Comparison of ENCODE assay signal across 8 cellular contexts in genomic region chr12:69879007-69879960, GRCh38. TPM values are rescaled to one million over a fixed set of nuclear protein-coding genes. Genes with fewer than 3 reads are reported as not detected.
DNase-seq lines count a peak whose midpoint lies in the region; ATAC-seq and TF ChIP-seq lines count a peak whose summit lies in the region.

No MANE protein-coding gene starts in this region.

- peak; percentile 90 for ATAC-seq in HG02884 (IDR thresholded peaks at IDR 0.05; ENCODE audit: unreplicated experiment)

- TF ChIP-seq CTCF in astrocyte of the spinal cord (IDR thresholded peaks at IDR 0.05; ENCODE audit: low read depth, low read length), result peak; percentile 87

- H3K27ac Mint-ChIP-seq in immature natural killer cell, result no peak overlapping the region

- no peaks in the 10 kb centered on the region for H3K36me3 Mint-ChIP-seq in immature natural killer cell

- peak; percentile 57 for DNase-seq in activated gamma-delta T cell treated with Interleukin-2 at 50 U/mL for 16 hours
- DNase-seq in activated gamma-delta T cell (lab: John Stamatoyannopoulos, UW), result no peak
- peak; percentile 86 for DNase-seq in NCI-H1694 treated with DMSO at 0.1 percent for 48 hours (lab: John Stamatoyannopoulos, UW)
- DNase-seq in T-helper 9 cell, result peak; percentile 44
- peak; percentile 79 for DNase-seq in astrocyte of the spinal cord (ENCODE audit: low read depth, low spot score)
- DNase-seq in immature natural killer cell, result peak; percentile 38 to 58 (median 55)
- DNase-seq in stimulated activated CD4-positive, alpha-beta T cell treated with anti-CD3 and anti-CD28 coated beads, Interleukin-12 subunit alpha, Interleukin-12 subunit beta, amount 100 ng/mL, for 24 hours (ENCODE audit: low read depth in 2 of 2), result peak; percentile 31 to 57

- H3K4me3 ChIP-seq in astrocyte of the spinal cord (ENCODE audit: low read depth, low read length), result peak overlapping the region; percentile 19

- peaks cover 0 to 10% (median 3%) of the 10 kb centered on the region in 3 donors for H3K27me3 Mint-ChIP-seq in immature natural killer cell (ENCODE audit: low read depth in 3 of 3)

- in situ Hi-C loops in astrocyte of the spinal cord (cut with HindIII; ENCODE audit: low sequenced_read_pairs), result no loop called here

- H3K4me3 Mint-ChIP-seq in immature natural killer cell, result no peak overlapping the region

- H3K4me1 Mint-ChIP-seq in immature natural killer cell, result peaks cover 5% of the 10 kb centered on the region in 2 donors

- H3K9me3 Mint-ChIP-seq in immature natural killer cell, result no peaks in the 10 kb centered on the region

RNA-seq across cellular contexts. Expression of gene MYRFL, which starts 54.3 kb away (rescaled TPM):
- polyA plus RNA-seq in immature natural killer cell, result not detected
